8 cellular contexts compared by ENCODE assay signal in genomic region chr11:77474509-77475070, GRCh38. TPM values are rescaled to one million over a fixed set of nuclear protein-coding genes. Genes with fewer than 3 reads are reported as not detected.
DNase-seq lines count a peak whose midpoint lies in the region; ATAC-seq, FAIRE-seq and TF ChIP-seq lines count a peak whose summit lies in the region.

No MANE protein-coding gene starts in this region.

- FAIRE-seq in GM12892 (lab: Jason Lieb, UNC) = no peak

- H3K27ac Mint-ChIP-seq in dendritic cell treated with granulocyte-macrophage colony-stimulating factor and Interleukin-4, amounts not matched to agents 40 ng/mL and 50 ng/mL, for 4 days = peak overlapping the region; percentile 79
- peak overlapping the region; percentile 91 to 97 for H3K27ac Mint-ChIP-seq in natural killer cell

- 0 out of 2 replicates have a peak overlapping the region, but pooled peaks have one; percentile 1 for H3K27ac ChIP-seq in MM.1S (ENCODE audit: low read length)

- no peaks in the 10 kb centered on the region for H3K9me3 Mint-ChIP-seq in dendritic cell treated with granulocyte-macrophage colony-stimulating factor and Interleukin-4, amounts not matched to agents 40 ng/mL and 50 ng/mL, for 4 days
- no peaks in the 10 kb centered on the region for H3K9me3 Mint-ChIP-seq in natural killer cell

- POLR2A ChIA-PET in BJ (lab: Charles Lee) = no interaction called here

- H3K4me1 Mint-ChIP-seq in dendritic cell treated with granulocyte-macrophage colony-stimulating factor and Interleukin-4, amounts not matched to agents 40 ng/mL and 50 ng/mL, for 4 days (ENCODE audit: low read depth) = peaks cover 21% of the 10 kb centered on the region
- peaks cover 5 to 10% of the 10 kb centered on the region in 2 donors for H3K4me1 Mint-ChIP-seq in natural killer cell

- H2AFZ ChIP-seq in MM.1S (ENCODE audit: low read length) = peak overlapping the region; percentile 52

- no peak for TF ChIP-seq CTCF in BJ (IDR thresholded peaks at IDR 0.05; ENCODE audit: insufficient read depth, low read depth, low read length)
- no peak for TF ChIP-seq CTCF in MM.1S (IDR thresholded peaks at IDR 0.05; ENCODE audit: low read length)
- TF ChIP-seq CTCF in natural killer cell (IDR thresholded peaks at IDR 0.05) = no peak

- H3K9ac ChIP-seq in MM.1S (ENCODE audit: low read length) = peak overlapping the region; percentile 48; the same call in 1 of the 2 replicates

- no peaks in the 10 kb centered on the region for H3K36me3 ChIP-seq in BJ (ENCODE audit: control insufficient read depth, insufficient read depth, low read length)
- no peaks in the 10 kb centered on the region for H3K36me3 ChIP-seq in MM.1S (replicated peaks; ENCODE audit: insufficient read depth, low read length)

- H3K27me3 ChIP-seq in BJ (ENCODE audit: control insufficient read depth, insufficient read depth, low read length) = peaks cover 21% of the 10 kb centered on the region
- H3K27me3 ChIP-seq in MM.1S (replicated peaks; ENCODE audit: insufficient read depth, low read length) = no peaks in the 10 kb centered on the region

- peak overlapping the region; percentile 59 for H3K4me3 ChIP-seq in BJ (ENCODE audit: low read depth, low read length)
- peak overlapping the region; percentile 70 for H3K4me3 ChIP-seq in MM.1S (ENCODE audit: low read length)

- ATAC-seq in natural killer cell (no peak), HG03159 (IDR thresholded peaks at IDR 0.05; ENCODE audit: unreplicated experiment) (no peak), GM21390 (IDR thresholded peaks at IDR 0.05; ENCODE audit: unreplicated experiment) (no peak)

- peak overlapping the region; percentile 51 for H3K4me2 ChIP-seq in MM.1S (ENCODE audit: low read depth, low read length)

- CTCF ChIA-PET in BJ (lab: Yijun Ruan, JAX) = no interaction called here

- DNase-seq in BJ (ENCODE audit: low read depth) (no peak), MM.1S (no peak), natural killer cell (no peak), GM12892 (ENCODE audit: insufficient read length) (no peak), NK-92 (lab: John Stamatoyannopoulos, UW; ENCODE audit: unreplicated experiment) (no peak)

- H3K9me2 ChIP-seq in MM.1S (replicated peaks; ENCODE audit: insufficient read depth, low read length) = no peaks in the 10 kb centered on the region

- peaks cover 35% of the 10 kb centered on the region for H3F3A ChIP-seq in MM.1S (ENCODE audit: insufficient read depth, low read length)

- H3K4me1 ChIP-seq in MM.1S (ENCODE audit: low read length) = peaks cover 32% of the 10 kb centered on the region

- H3K36me3 Mint-ChIP-seq in dendritic cell treated with granulocyte-macrophage colony-stimulating factor and Interleukin-4, amounts not matched to agents 40 ng/mL and 50 ng/mL, for 4 days (ENCODE audit: low read depth) = no peaks in the 10 kb centered on the region
- no peaks in the 10 kb centered on the region for H3K36me3 Mint-ChIP-seq in natural killer cell

- no peak for TF ChIP-seq POLR2A in GM12892 (IDR thresholded peaks at IDR 0.05; ENCODE audit: low read depth, low read length)

- peaks cover 18% of the 10 kb centered on the region for H3K27me3 Mint-ChIP-seq in dendritic cell treated with granulocyte-macrophage colony-stimulating factor and Interleukin-4, amounts not matched to agents 40 ng/mL and 50 ng/mL, for 4 days
- peaks cover 0 to 5% of the 10 kb centered on the region in 2 donors for H3K27me3 Mint-ChIP-seq in natural killer cell (ENCODE audit: low read depth in 2 of 2)

- peaks cover 28% of the 10 kb centered on the region for H3K79me2 ChIP-seq in MM.1S (ENCODE audit: low read length)

- intact Hi-C loops in dendritic cell treated with granulocyte-macrophage colony-stimulating factor and Interleukin-4, amounts not matched to agents 40 ng/mL and 50 ng/mL, for 4 days (cut with micrococcal nuclease) = loop anchor here (5.0 kb wide), 1 partner anchor 73 kb away; no protein-coding TSS in a partner anchor
- intact Hi-C loops in natural killer cell (cut with micrococcal nuclease) = loop anchor here (5.0 kb wide), 1 partner anchor 73 kb away; no protein-coding TSS in a partner anchor

- H3K9me3 ChIP-seq in MM.1S (replicated peaks; ENCODE audit: insufficient read depth, low read length) = no peaks in the 10 kb centered on the region

- H3K4me3 Mint-ChIP-seq in dendritic cell treated with granulocyte-macrophage colony-stimulating factor and Interleukin-4, amounts not matched to agents 40 ng/mL and 50 ng/mL, for 4 days = peak overlapping the region; percentile 73
- peak overlapping the region; percentile 89 for H3K4me3 Mint-ChIP-seq in natural killer cell

- H4K20me1 ChIP-seq in MM.1S (ENCODE audit: insufficient read depth, low read length) = no peaks in the 10 kb centered on the region

RNA-seq across cellular contexts. Expression of gene PAK1, which starts 0.7 kb away (rescaled TPM):
- 62.3 and 66.3 TPM in 2 replicates for polyA plus RNA-seq in BJ (2011; rRNA removed)
- 43.9 and 59.3 TPM in 2 replicates for polyA minus RNA-seq in BJ (2011; rRNA and poly(A)+ RNA removed)
- total RNA-seq in natural killer cell = 10 to 100 TPM; 18.8 to 27.3 (median 20.4) TPM
- 72.2 TPM for polyA plus RNA-seq in GM12892 (2012; ENCODE audit: missing spikeins)
